Comparison of ENCODE assay signal across 1 cellular context in the genomic region with DNA sequence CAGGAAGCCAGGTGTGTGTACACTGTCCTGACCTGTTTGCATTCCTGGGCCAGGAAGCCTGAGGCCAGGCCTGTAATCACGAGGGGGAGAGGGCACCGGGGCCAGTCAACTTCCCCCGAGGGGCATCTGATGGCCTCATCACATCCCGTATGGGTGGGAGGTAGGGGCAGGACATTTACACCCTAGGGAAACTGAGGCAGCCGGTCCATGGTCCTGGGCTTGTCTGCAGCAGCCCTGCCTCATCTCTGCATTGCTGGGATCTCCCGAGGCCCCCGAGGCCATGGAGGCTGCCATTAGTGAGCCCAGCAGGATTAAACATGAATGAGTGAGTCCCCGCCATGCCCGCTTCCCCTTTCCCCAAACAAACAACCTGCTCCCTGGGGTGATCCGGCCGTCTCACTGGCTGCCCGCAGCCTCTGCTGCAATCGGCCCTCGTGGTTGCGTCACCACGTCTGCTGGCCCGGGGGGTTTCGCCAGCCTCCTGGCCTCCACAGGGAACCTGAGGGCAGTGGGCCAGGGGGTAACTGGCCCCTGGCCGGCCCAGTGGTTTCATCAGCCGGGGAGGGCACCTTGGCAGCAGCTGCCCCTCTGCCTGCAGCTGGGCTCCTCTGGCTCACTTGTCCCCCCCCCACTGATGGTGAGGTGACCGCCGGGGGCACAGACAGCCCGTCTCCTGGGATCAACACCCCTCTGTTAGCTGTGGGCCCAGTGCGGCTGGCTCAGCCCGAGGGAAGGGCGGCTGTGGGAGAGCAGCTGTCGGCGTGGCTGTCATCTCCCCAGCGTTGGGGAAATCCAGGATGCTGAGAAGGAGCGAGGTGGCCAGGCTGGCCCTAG.
TF ChIP-seq lines count a peak whose summit lies in the region.

No MANE protein-coding gene starts in this region.

TF ChIP-seq in HepG2, 621 proteins besides CTCF, POLR2A, EP300 and RAD21 (continued from another document and continues in another):
- TF ChIP-seq GABPA (IDR thresholded peaks at IDR 0.05; ENCODE audit: low read depth, low read length) (no peak), GABPA (CRISPR knock-in tag; IDR thresholded peaks at IDR 0.05; ENCODE audit: low read depth) (peak; percentile 56), SRSF9 (IDR thresholded peaks at IDR 0.05; ENCODE audit: borderline replicate concordance, insufficient read depth, low read depth, low read length, poor library complexity, severe bottlenecking) (no peak), GRHL1 (CRISPR knock-in tag; conservative IDR thresholded peaks at IDR 0.05) (no peak), SP2 (CRISPR knock-in tag; IDR thresholded peaks at IDR 0.05) (peak; percentile 15), HOXA9 (CRISPR knock-in tag; IDR thresholded peaks at IDR 0.05; ENCODE audit: borderline replicate concordance) (0 out of 2 replicates have a peak, but pooled peaks have one; percentile 55), MLXIP (CRISPR knock-in tag; IDR thresholded peaks at IDR 0.05; ENCODE audit: borderline replicate concordance) (0 out of 2 replicates have a peak, but pooled peaks have one; percentile 7), ZNF17 (CRISPR knock-in tag; IDR thresholded peaks at IDR 0.05) (no peak), SMYD3 (CRISPR knock-in tag; IDR thresholded peaks at IDR 0.05) (peak; percentile 80; the same call in 1 of the 2 replicates), ZNF121 (CRISPR knock-in tag; IDR thresholded peaks at IDR 0.05) (peak; percentile 90), HOXA5 (CRISPR knock-in tag; IDR thresholded peaks at IDR 0.05) (0 out of 2 replicates have a peak, but pooled peaks have one; percentile 32), REL (CRISPR knock-in tag; conservative IDR thresholded peaks at IDR 0.05) (peak; percentile 50; the same call in 1 of the 2 replicates), NFYC (CRISPR knock-in tag; IDR thresholded peaks at IDR 0.05) (peak; percentile 38; the same call in 1 of the 2 replicates), NCOA2 (CRISPR knock-in tag; IDR thresholded peaks at IDR 0.05) (peak; percentile 90), ZNF672 (CRISPR knock-in tag; IDR thresholded peaks at IDR 0.05) (no peak), TOPORS (CRISPR knock-in tag; IDR thresholded peaks at IDR 0.05) (peak; percentile 75), KAT2B (IDR thresholded peaks at IDR 0.05; ENCODE audit: borderline replicate concordance, low read depth, low read length) (no peak), NCOR1 (IDR thresholded peaks at IDR 0.05; ENCODE audit: borderline replicate concordance, low read length) (peak; percentile 80; the same call in 1 of the 2 replicates), GPN1 (CRISPR knock-in tag; IDR thresholded peaks at IDR 0.05; ENCODE audit: borderline replicate concordance) (no peak), RXRA (CRISPR knock-in tag; IDR thresholded peaks at IDR 0.05) (peak; percentile 95), NFE2 (CRISPR knock-in tag; IDR thresholded peaks at IDR 0.05) (no peak), ZNF792 (CRISPR knock-in tag; IDR thresholded peaks at IDR 0.05) (peak; percentile 96; the same call in 1 of the 2 replicates), ZNF3 (CRISPR knock-in tag; IDR thresholded peaks at IDR 0.05) (peak; percentile 17; the same call in 1 of the 2 replicates), MEIS2 (CRISPR knock-in tag; IDR thresholded peaks at IDR 0.05) (peak; percentile 96), GATAD2A (CRISPR knock-in tag; IDR thresholded peaks at IDR 0.05) (peak; percentile 92), CBFB (CRISPR knock-in tag; IDR thresholded peaks at IDR 0.05) (peak; percentile 49; the same call in 1 of the 2 replicates), IRX3 (CRISPR knock-in tag; IDR thresholded peaks at IDR 0.05; ENCODE audit: borderline replicate concordance, low read depth) (peak; percentile 89; the same call in 1 of the 2 replicates), ZNF816 (CRISPR knock-in tag; IDR thresholded peaks at IDR 0.05; ENCODE audit: borderline replicate concordance) (0 out of 2 replicates have a peak, but pooled peaks have one; percentile 82), DPF2 (CRISPR knock-in tag; IDR thresholded peaks at IDR 0.05; ENCODE audit: borderline replicate concordance, low read depth) (peak; percentile 83), ZNF496 (CRISPR knock-in tag; IDR thresholded peaks at IDR 0.05; ENCODE audit: insufficient replicate concordance) (no peak), HOXD1 (CRISPR knock-in tag; IDR thresholded peaks at IDR 0.05) (peak; percentile 88), ZNF691 (CRISPR knock-in tag; IDR thresholded peaks at IDR 0.05; ENCODE audit: borderline replicate concordance, low read depth) (no peak; the same call in 1 of the 2 replicates), SMC3 (IDR thresholded peaks at IDR 0.05; ENCODE audit: low read length) (peak; percentile 56; the same call in 1 of the 2 replicates), BORCS8-MEF2B (CRISPR knock-in tag; IDR thresholded peaks at IDR 0.05) (peak; percentile 86; the same call in 1 of the 2 replicates), ZNF354B (CRISPR knock-in tag; IDR thresholded peaks at IDR 0.05) (peak; percentile 92), KDM4B (CRISPR knock-in tag; IDR thresholded peaks at IDR 0.05) (peak; percentile 92), RFX1 (IDR thresholded peaks at IDR 0.05) (no peak), SIN3B (IDR thresholded peaks at IDR 0.05; ENCODE audit: low read length) (no peak), ZNF589 (CRISPR knock-in tag; conservative IDR thresholded peaks at IDR 0.05) (no peak), BCL3 (CRISPR knock-in tag; IDR thresholded peaks at IDR 0.05) (peak; percentile 72; the same call in 1 of the 2 replicates), FOXA3 (CRISPR knock-in tag; IDR thresholded peaks at IDR 0.05) (peak; percentile 95), ZNF546 (CRISPR knock-in tag; conservative IDR thresholded peaks at IDR 0.05) (peak; percentile 29; the same call in 1 of the 2 replicates), ZNF782 (CRISPR knock-in tag; IDR thresholded peaks at IDR 0.05; ENCODE audit: borderline replicate concordance) (no peak; the same call in 1 of the 2 replicates), ZNF605 (CRISPR knock-in tag; IDR thresholded peaks at IDR 0.05) (0 out of 2 replicates have a peak, but pooled peaks have one; percentile 60), ATF7 (IDR thresholded peaks at IDR 0.05) (peak; percentile 91), ATF7 (CRISPR knock-in tag; IDR thresholded peaks at IDR 0.05) (peak; percentile 94)
- TF ChIP-seq, protein P1, sequence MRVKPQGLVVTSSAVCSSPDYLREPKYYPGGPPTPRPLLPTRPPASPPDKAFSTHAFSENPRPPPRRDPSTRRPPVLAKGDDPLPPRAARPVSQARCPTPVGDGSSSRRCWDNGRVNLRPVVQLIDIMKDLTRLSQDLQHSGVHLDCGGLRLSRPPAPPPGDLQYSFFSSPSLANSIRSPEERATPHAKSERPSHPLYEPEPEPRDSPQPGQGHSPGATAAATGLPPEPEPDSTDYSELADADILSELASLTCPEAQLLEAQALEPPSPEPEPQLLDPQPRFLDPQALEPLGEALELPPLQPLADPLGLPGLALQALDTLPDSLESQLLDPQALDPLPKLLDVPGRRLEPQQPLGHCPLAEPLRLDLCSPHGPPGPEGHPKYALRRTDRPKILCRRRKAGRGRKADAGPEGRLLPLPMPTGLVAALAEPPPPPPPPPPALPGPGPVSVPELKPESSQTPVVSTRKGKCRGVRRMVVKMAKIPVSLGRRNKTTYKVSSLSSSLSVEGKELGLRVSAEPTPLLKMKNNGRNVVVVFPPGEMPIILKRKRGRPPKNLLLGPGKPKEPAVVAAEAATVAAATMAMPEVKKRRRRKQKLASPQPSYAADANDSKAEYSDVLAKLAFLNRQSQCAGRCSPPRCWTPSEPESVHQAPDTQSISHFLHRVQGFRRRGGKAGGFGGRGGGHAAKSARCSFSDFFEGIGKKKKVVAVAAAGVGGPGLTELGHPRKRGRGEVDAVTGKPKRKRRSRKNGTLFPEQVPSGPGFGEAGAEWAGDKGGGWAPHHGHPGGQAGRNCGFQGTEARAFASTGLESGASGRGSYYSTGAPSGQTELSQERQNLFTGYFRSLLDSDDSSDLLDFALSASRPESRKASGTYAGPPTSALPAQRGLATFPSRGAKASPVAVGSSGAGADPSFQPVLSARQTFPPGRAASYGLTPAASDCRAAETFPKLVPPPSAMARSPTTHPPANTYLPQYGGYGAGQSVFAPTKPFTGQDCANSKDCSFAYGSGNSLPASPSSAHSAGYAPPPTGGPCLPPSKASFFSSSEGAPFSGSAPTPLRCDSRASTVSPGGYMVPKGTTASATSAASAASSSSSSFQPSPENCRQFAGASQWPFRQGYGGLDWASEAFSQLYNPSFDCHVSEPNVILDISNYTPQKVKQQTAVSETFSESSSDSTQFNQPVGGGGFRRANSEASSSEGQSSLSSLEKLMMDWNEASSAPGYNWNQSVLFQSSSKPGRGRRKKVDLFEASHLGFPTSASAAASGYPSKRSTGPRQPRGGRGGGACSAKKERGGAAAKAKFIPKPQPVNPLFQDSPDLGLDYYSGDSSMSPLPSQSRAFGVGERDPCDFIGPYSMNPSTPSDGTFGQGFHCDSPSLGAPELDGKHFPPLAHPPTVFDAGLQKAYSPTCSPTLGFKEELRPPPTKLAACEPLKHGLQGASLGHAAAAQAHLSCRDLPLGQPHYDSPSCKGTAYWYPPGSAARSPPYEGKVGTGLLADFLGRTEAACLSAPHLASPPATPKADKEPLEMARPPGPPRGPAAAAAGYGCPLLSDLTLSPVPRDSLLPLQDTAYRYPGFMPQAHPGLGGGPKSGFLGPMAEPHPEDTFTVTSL (CRISPR knock-in tag; IDR thresholded peaks at IDR 0.05; ENCODE audit: borderline replicate concordance): peak; percentile 84
- TF ChIP-seq, protein P2, sequence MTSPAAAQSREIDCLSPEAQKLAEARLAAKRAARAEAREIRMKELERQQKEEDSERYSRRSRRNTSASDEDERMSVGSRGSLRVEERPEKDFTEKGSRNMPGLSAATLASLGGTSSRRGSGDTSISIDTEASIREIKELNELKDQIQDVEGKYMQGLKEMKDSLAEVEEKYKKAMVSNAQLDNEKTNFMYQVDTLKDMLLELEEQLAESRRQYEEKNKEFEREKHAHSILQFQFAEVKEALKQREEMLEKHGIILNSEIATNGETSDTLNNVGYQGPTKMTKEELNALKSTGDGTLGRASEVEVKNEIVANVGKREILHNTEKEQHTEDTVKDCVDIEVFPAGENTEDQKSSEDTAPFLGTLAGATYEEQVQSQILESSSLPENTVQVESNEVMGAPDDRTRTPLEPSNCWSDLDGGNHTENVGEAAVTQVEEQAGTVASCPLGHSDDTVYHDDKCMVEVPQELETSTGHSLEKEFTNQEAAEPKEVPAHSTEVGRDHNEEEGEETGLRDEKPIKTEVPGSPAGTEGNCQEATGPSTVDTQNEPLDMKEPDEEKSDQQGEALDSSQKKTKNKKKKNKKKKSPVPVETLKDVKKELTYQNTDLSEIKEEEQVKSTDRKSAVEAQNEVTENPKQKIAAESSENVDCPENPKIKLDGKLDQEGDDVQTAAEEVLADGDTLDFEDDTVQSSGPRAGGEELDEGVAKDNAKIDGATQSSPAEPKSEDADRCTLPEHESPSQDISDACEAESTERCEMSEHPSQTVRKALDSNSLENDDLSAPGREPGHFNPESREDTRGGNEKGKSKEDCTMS (CRISPR knock-in tag; conservative IDR thresholded peaks at IDR 0.05): 0 out of 2 replicates have a peak, but pooled peaks have one; percentile 43
